Comparison of ENCODE assay signal across 8 cellular contexts in genomic region chr4:82372874-82373815, GRCh38. TPM values are rescaled to one million over a fixed set of nuclear protein-coding genes. Genes with fewer than 3 reads are reported as not detected.
DNase-seq lines count a peak whose midpoint lies in the region; ATAC-seq, FAIRE-seq and TF ChIP-seq lines count a peak whose summit lies in the region.

No MANE protein-coding gene starts in this region.

- peak overlapping the region; percentile 96 for H3K4me2 ChIP-seq in endothelial cell of umbilical vein (ENCODE audit: insufficient read depth, low read length)

- H3K27me3 ChIP-seq in CD4-positive, alpha-beta T cell (ENCODE audit: control insufficient read depth, insufficient read depth, low read length), result no peaks in the 10 kb centered on the region
- H3K27me3 ChIP-seq in endothelial cell of umbilical vein (ENCODE audit: control insufficient read depth in 2 of 2, insufficient read depth in 2 of 2, low read length in 2 of 2), result no peaks in the 10 kb centered on the region

- H3K9me3 Mint-ChIP-seq in CD4-positive, alpha-beta T cell, result no peaks in the 10 kb centered on the region

- peak; percentile 39 to 65 (median 51) for DNase-seq in CD4-positive, alpha-beta T cell
- DNase-seq in HK-2 (ENCODE audit: unreplicated experiment) (peak; percentile 81), NOMO-1 (lab: John Stamatoyannopoulos, UW; ENCODE audit: unreplicated experiment in 2 of 2) (peak; percentile 71 to 89), endothelial cell of umbilical vein (ENCODE audit: low read depth, low spot score) (peak; percentile 65), mucosa of descending colon (peak; percentile 81 to 91 (median 88))
- peak; percentile 56 for DNase-seq in activated CD8-positive, alpha-beta memory T cell treated with anti-CD3 and anti-CD28 coated beads, Interleukin-2, amount 50 U/mL, for 24 hours (ENCODE audit: extremely low read depth)
- peak; percentile 69 to 72 for DNase-seq in stimulated activated CD8-positive, alpha-beta memory T cell treated with anti-CD3 and anti-CD28 coated beads, Interleukin-2, amount 100 ng/mL, for 48 hours (ENCODE audit: low read depth in 2 of 2)

- TF ChIP-seq POLR2A in endothelial cell of umbilical vein (IDR thresholded peaks at IDR 0.05; ENCODE audit: low read depth, low read length), result peak; percentile 66

- FAIRE-seq in endothelial cell of umbilical vein (lab: Jason Lieb, UNC), result peak; percentile 48

- H3K79me2 ChIP-seq in endothelial cell of umbilical vein (ENCODE audit: control insufficient read depth, insufficient read depth, low read length), result peaks cover 78% of the 10 kb centered on the region

- peak overlapping the region; percentile 98 for H3K27ac Mint-ChIP-seq in CD4-positive, alpha-beta T cell

- no peak for TF ChIP-seq CTCF in CD4-positive, alpha-beta T cell (IDR thresholded peaks at IDR 0.05)
- no peak for TF ChIP-seq CTCF in endothelial cell of umbilical vein (IDR thresholded peaks at IDR 0.05; ENCODE audit: extremely low read depth in 1 of 2, insufficient read depth in 1 of 2, low read depth in 1 of 2, low read length in 2 of 2)
- TF ChIP-seq CTCF in mucosa of descending colon (IDR thresholded peaks at IDR 0.05), result no peak

- H3K9me3 ChIP-seq in CD4-positive, alpha-beta T cell (ENCODE audit: control insufficient read depth, low read length), result no peaks in the 10 kb centered on the region
- H3K9me3 ChIP-seq in endothelial cell of umbilical vein (replicated peaks; ENCODE audit: control insufficient read depth, insufficient read depth, low read length), result no peaks in the 10 kb centered on the region
- no peaks in the 10 kb centered on the region for H3K9me3 ChIP-seq in mucosa of descending colon

- peaks cover 72% of the 10 kb centered on the region for H3K4me1 Mint-ChIP-seq in CD4-positive, alpha-beta T cell (ENCODE audit: low read depth)

- intact Hi-C loops in CD4-positive, alpha-beta T cell (cut with DNase I, micrococcal nuclease), result loop anchor here (1.0 to 10.0 kb wide), 10 partner anchors 13 to 1112 kb away; partner anchors contain the start of genes ABRAXAS1 (in 2 of the 2), COQ2 (in 2 of the 2), LIN54 (in 2 of the 2) and COPS4 (in 1 of the 2)
- intact Hi-C loops in endothelial cell of umbilical vein (cut with micrococcal nuclease) (loop anchor here (2.0 kb wide), 1 partner anchor 20 kb away; no protein-coding TSS in a partner anchor), mucosa of descending colon (cut with DNase I, micrococcal nuclease) (loop anchor here (10.0 kb wide), 1 partner anchor 52 kb away; no protein-coding TSS in a partner anchor)

- peak overlapping the region; percentile 99 for H3K4me3 Mint-ChIP-seq in CD4-positive, alpha-beta T cell

- H3K9me1 ChIP-seq in endothelial cell of umbilical vein (replicated peaks; ENCODE audit: control insufficient read depth, extremely low read depth, insufficient read depth, low read length), result no peaks in the 10 kb centered on the region

- peaks cover 73% of the 10 kb centered on the region for H3K36me3 Mint-ChIP-seq in CD4-positive, alpha-beta T cell (ENCODE audit: low read depth)

- peak overlapping the region; percentile 98 for H3K9ac ChIP-seq in endothelial cell of umbilical vein (replicated peaks; ENCODE audit: extremely low read depth, insufficient read depth, low read length)

- CTCF ChIA-PET in CD4-positive, alpha-beta T cell (lab: Charles Lee), result interaction anchor here (1.4 to 4.7 kb wide), 4 partner anchors 12 to 88 kb away, joined by 5 to 28 read pairs (median 21); no protein-coding TSS in a partner anchor
- CTCF ChIA-PET in endothelial cell of umbilical vein (lab: Charles Lee), result interaction anchor here (1.0 to 1.9 kb wide), 3 partner anchors 13 to 88 kb away, joined by 3 to 16 read pairs (median 6); no protein-coding TSS in a partner anchor

- peak overlapping the region; percentile 99 for H3K27ac ChIP-seq in CD4-positive, alpha-beta T cell (ENCODE audit: low read depth, low read length)
- H3K27ac ChIP-seq in endothelial cell of umbilical vein (ENCODE audit: insufficient read depth, low read depth, low read length), result peak overlapping the region; percentile 91

- H2AFZ ChIP-seq in endothelial cell of umbilical vein (ENCODE audit: low read depth, low read length), result peak overlapping the region; percentile 69

- H3K4me1 ChIP-seq in endothelial cell of umbilical vein (ENCODE audit: control insufficient read depth, extremely low read depth, insufficient read depth, low read length) (peaks cover 38% of the 10 kb centered on the region), mucosa of descending colon (ENCODE audit: low read depth) (peaks cover 41% of the 10 kb centered on the region)

- dilution Hi-C loops in endothelial cell of umbilical vein (cut with MboI; ENCODE audit: extremely low pct_ligation_motif_present, low sequenced_read_pairs), result no loop called here

- ATAC-seq in CD4-positive, alpha-beta T cell (ENCODE audit: poor library complexity), result peak; percentile 25
- ATAC-seq in GM19455 (IDR thresholded peaks at IDR 0.05; ENCODE audit: unreplicated experiment), result peak; percentile 20
- ATAC-seq in mucosa of descending colon, result peak; percentile 71

- H3K4me3 ChIP-seq in endothelial cell of umbilical vein (replicated peaks in 1 of 3; ENCODE audit: insufficient read depth in 1 of 3, low read depth in 1 of 3, low read length in 3 of 3) (peak overlapping the region; percentile 63 to 99 (median 81)), mucosa of descending colon (peak overlapping the region; percentile 73)

- BruUV-seq in endothelial cell of umbilical vein (replicated peaks; lab: Mats Ljungman, UMichigan), result no TSS peak

- POLR2A ChIA-PET in CD4-positive, alpha-beta T cell (lab: Charles Lee), result interaction anchor here (0.6 to 7.0 kb wide), 21 partner anchors 12 to 902 kb away, joined by 3 to 277 read pairs (median 4); partner anchors contain the start of genes COPS4, ENOPH1, HNRNPDL and RASGEF1B
- POLR2A ChIA-PET in endothelial cell of umbilical vein (lab: Charles Lee), result interaction anchor here (1.0 to 1.3 kb wide), 3 partner anchors 10 to 58 kb away, joined by 3 to 16 read pairs (median 4); partner anchors contain the start of gene HNRNPDL

- H3K36me3 ChIP-seq in endothelial cell of umbilical vein (ENCODE audit: control insufficient read depth in 2 of 2, extremely low read depth in 1 of 2, insufficient read depth in 2 of 2, low read length in 2 of 2) (peaks cover 0 to 2% of the 10 kb centered on the region in 2 experiments), mucosa of descending colon (ENCODE audit: low read depth) (no peaks in the 10 kb centered on the region)

- H4K20me1 ChIP-seq in endothelial cell of umbilical vein (replicated peaks; ENCODE audit: control insufficient read depth, extremely low read depth, insufficient read depth, low read length), result peaks cover 22% of the 10 kb centered on the region

- H3K27me3 Mint-ChIP-seq in CD4-positive, alpha-beta T cell, result no peaks in the 10 kb centered on the region

TF ChIP-seq in endothelial cell of umbilical vein, 7 proteins besides CTCF, POLR2A, EP300 and RAD21 (continues in another document):
- TF ChIP-seq JUN (IDR thresholded peaks at IDR 0.05; ENCODE audit: borderline replicate concordance, insufficient read depth, insufficient read length, low read depth) (no peak), GATA2 (IDR thresholded peaks at IDR 0.05; ENCODE audit: insufficient read depth, insufficient read length, low read depth, low read length) (no peak), MYC (IDR thresholded peaks at IDR 0.05; ENCODE audit: low read depth, low read length) (peak; percentile 92), FOS (IDR thresholded peaks at IDR 0.05; ENCODE audit: borderline replicate concordance, insufficient read depth, low read length) (no peak), EZH2 (IDR thresholded peaks at IDR 0.05; ENCODE audit: borderline replicate concordance, low read depth, low read length, severe bottlenecking) (no peak), POLR2AphosphoS5 (IDR thresholded peaks at IDR 0.05; ENCODE audit: insufficient read depth, low read depth, low read length) (peak; percentile 12)

RNA-seq across cellular contexts. Expression of gene HNRNPD, which starts 0.6 kb away (rescaled TPM):
- total RNA-seq in CD4-positive, alpha-beta T cell, result 100 to 1,000 TPM; 235 to 244 TPM
- 361 and 363 TPM in 2 replicates for total RNA-seq in endothelial cell of umbilical vein
- polyA plus RNA-seq in endothelial cell of umbilical vein, result 63.9 and 91.3 TPM in 2 replicates
- polyA plus RNA-seq in endothelial cell of umbilical vein (2011; cell fraction: cytosol; rRNA removed), result 83.9 and 112 TPM in 2 replicates
- 258 and 346 TPM in 2 replicates for polyA plus RNA-seq in endothelial cell of umbilical vein (2011; cell fraction: nucleus; rRNA removed)
- polyA plus RNA-seq in endothelial cell of umbilical vein (2012), result 202 and 293 TPM in 2 replicates
- 30.2 and 38.0 TPM in 2 replicates for polyA minus RNA-seq in endothelial cell of umbilical vein
- polyA minus RNA-seq in endothelial cell of umbilical vein (2011; cell fraction: cytosol; rRNA and poly(A)+ RNA removed), result 36.0 TPM
- 91.3 and 117 TPM in 2 replicates for polyA minus RNA-seq in endothelial cell of umbilical vein (2011; cell fraction: nucleus; rRNA and poly(A)+ RNA removed)
- total RNA-seq in mucosa of descending colon, result 100 to 1,000 TPM; 120 to 176 (median 172) TPM

RNA-seq across cellular contexts. Expression of gene HNRNPDL, which starts 57.1 kb away (rescaled TPM):
- 100 to 1,000 TPM; 461 to 467 TPM for total RNA-seq in CD4-positive, alpha-beta T cell
- total RNA-seq in endothelial cell of umbilical vein (292 and 293 TPM in 2 replicates), mucosa of descending colon (100 to 1,000 TPM in 2 of 3 donors, 10 to 100 TPM in 1; 84.1 to 186 (median 107) TPM)
- polyA plus RNA-seq in endothelial cell of umbilical vein, result 97.1 and 160 TPM in 2 replicates
- 171 and 225 TPM in 2 replicates for polyA plus RNA-seq in endothelial cell of umbilical vein (2011; cell fraction: cytosol; rRNA removed)
- 446 and 780 TPM in 2 replicates for polyA plus RNA-seq in endothelial cell of umbilical vein (2011; cell fraction: nucleus; rRNA removed)
- polyA plus RNA-seq in endothelial cell of umbilical vein (2012), result 222 and 296 TPM in 2 replicates
- polyA minus RNA-seq in endothelial cell of umbilical vein, result 37.0 and 46.5 TPM in 2 replicates
- 51.2 TPM for polyA minus RNA-seq in endothelial cell of umbilical vein (2011; cell fraction: cytosol; rRNA and poly(A)+ RNA removed)
- polyA minus RNA-seq in endothelial cell of umbilical vein (2011; cell fraction: nucleus; rRNA and poly(A)+ RNA removed), result 86.1 and 104 TPM in 2 replicates

RNA-seq across cellular contexts. Expression of gene ENOPH1, which starts 57.2 kb away (rescaled TPM):
- total RNA-seq in CD4-positive, alpha-beta T cell, result 10 to 100 TPM; 17.9 to 19.4 TPM
- total RNA-seq in endothelial cell of umbilical vein, result 35.0 and 35.3 TPM in 2 replicates
- 8.2 and 11.1 TPM in 2 replicates for polyA plus RNA-seq in endothelial cell of umbilical vein
- polyA plus RNA-seq in endothelial cell of umbilical vein (2011; cell fraction: cytosol; rRNA removed), result 14.3 and 14.6 TPM in 2 replicates
- polyA plus RNA-seq in endothelial cell of umbilical vein (2011; cell fraction: nucleus; rRNA removed), result 8.3 and 10.6 TPM in 2 replicates
- 26.6 and 35.3 TPM in 2 replicates for polyA plus RNA-seq in endothelial cell of umbilical vein (2012)
- polyA minus RNA-seq in endothelial cell of umbilical vein, result 14.4 and 17.0 TPM in 2 replicates
- 6.2 TPM for polyA minus RNA-seq in endothelial cell of umbilical vein (2011; cell fraction: cytosol; rRNA and poly(A)+ RNA removed)
- polyA minus RNA-seq in endothelial cell of umbilical vein (2011; cell fraction: nucleus; rRNA and poly(A)+ RNA removed), result 5.7 and 6.8 TPM in 2 replicates
- 10 to 100 TPM; 15.6 to 22.7 (median 19.9) TPM for total RNA-seq in mucosa of descending colon

Comparison
In these comparisons a context has a peak if more than half of its experiments do, and no peak if none do; other contexts are left out.
1. Peak in every context shown above with its lines: DNase-seq, ATAC-seq, H3K4me3 ChIP-seq and H3K27ac ChIP-seq.
2. ATAC-seq: peak in every context shown above with its lines; median percentile 71 in mucosa of descending colon; 25 in CD4-positive, alpha-beta T cell; 20 in GM19455.